In genomic region chr2:203177361-203177760, GRCh38 we compare ENCODE assay signal across 28 cellular contexts.
DNase-seq lines count a peak whose midpoint lies in the region; ATAC-seq, FAIRE-seq and TF ChIP-seq lines count a peak whose summit lies in the region.
"Had no signal": no experiment of that assay in that cellular context is flagged by ENCODE, and none has a peak within 500 bp of the region (broad histone marks: within the 10 kb centered on the region; RNA-seq: fewer than 3 reads in every experiment).

No MANE protein-coding gene starts in this region.

- intact Hi-C loops in left lung (cut with DNase I), result no loop called here
- intact Hi-C loops in OCI-LY7 (cut with micrococcal nuclease; ENCODE audit: unreplicated experiment), result no loop called here

- POLR2A ChIA-PET in OCI-LY7 (lab: Charles Lee), result interaction anchor here (0.7 to 1.3 kb wide), 4 partner anchors 13 to 68 kb away, joined by 3 to 11 read pairs (median 6); no protein-coding TSS in a partner anchor

- TF ChIP-seq CTCF in bronchial epithelial cell (IDR thresholded peaks at IDR 0.05; ENCODE audit: insufficient read depth, low read length, severe bottlenecking), result no peak
- TF ChIP-seq CTCF in left lung (IDR thresholded peaks at IDR 0.05), result no peak
- TF ChIP-seq CTCF in OCI-LY7 (conservative IDR thresholded peaks at IDR 0.05; ENCODE audit: low read length), result no peak
- no peak for TF ChIP-seq CTCF in omental fat pad (IDR thresholded peaks at IDR 0.05)

- H2AFZ ChIP-seq in OCI-LY7 (ENCODE audit: low read length), result no peak overlapping the region
- H2AFZ ChIP-seq: GM23338, PC-9 had no signal

- H3K9me3 ChIP-seq in left lung, result no peaks in the 10 kb centered on the region
- no peaks in the 10 kb centered on the region for H3K9me3 ChIP-seq in OCI-LY7 (ENCODE audit: low read length)
- H3K9me3 ChIP-seq: esophagus squamous epithelium, SJCRH30, spleen, upper lobe of left lung had no signal

- no peak overlapping the region for H3K4me2 ChIP-seq in OCI-LY7 (ENCODE audit: low read length)
- H3K4me2 ChIP-seq: GM23338, PC-9 had no signal

- no peaks in the 10 kb centered on the region for H4K20me1 ChIP-seq in OCI-LY7 (ENCODE audit: insufficient read depth, low read length)

- H3K27me3 ChIP-seq in bronchial epithelial cell (ENCODE audit: control insufficient read depth, insufficient read depth, low read length), result no peaks in the 10 kb centered on the region
- H3K27me3 ChIP-seq in left lung, result no peaks in the 10 kb centered on the region
- H3K27me3 ChIP-seq: esophagus squamous epithelium, SJCRH30, spleen, upper lobe of left lung had no signal

- DNase-seq in DMS53 treated with DMSO at 0.1 percent for 48 hours (lab: John Stamatoyannopoulos, UW; ENCODE audit: unreplicated experiment) (peak; percentile 23), HT1080 (ENCODE audit: low read depth) (peak; percentile 3), bronchial epithelial cell (ENCODE audit: low read depth) (peak; percentile 39), left lung (no peak), OCI-LY7 (ENCODE audit: low spot score) (no peak), omental fat pad (ENCODE audit: low spot score) (no peak)
- no peak for DNase-seq in activated CD8-positive, alpha-beta memory T cell treated with anti-CD3 and anti-CD28 coated beads, Interleukin-2, amount 50 U/mL, for 48 hours
- DNase-seq: activated CD8-positive, alpha-beta T cell treated with anti-CD3 and anti-CD28 coated beads for 36 hours; activated naive CD4-positive, alpha-beta T cell treated with anti-CD3 and anti-CD28 coated beads for 36 hours; activated T-cell treated with anti-CD3 and anti-CD28 coated beads, Interleukin-2, amount 50 U/mL, for 24 hours; anterior cingulate cortex; CD8-positive, alpha-beta T cell; DMS153; effector CD4-positive, alpha-beta T cell; esophagus squamous epithelium; NCI-H1048; NCI-H2107; NCI-H69; PC-9; SJCRH30; spleen; stimulated activated CD4-positive, alpha-beta T cell treated with anti-CD3 and anti-CD28 coated beads, Interleukin-4, amount 100 ng/mL, for 24 hours; T-helper 17 cell; upper lobe of left lung had no signal

- FAIRE-seq in bronchial epithelial cell (lab: Jason Lieb, UNC), result no peak

- CTCF ChIA-PET in OCI-LY7 (lab: Charles Lee; ENCODE audit: unreplicated experiment), result no interaction called here

- no TSS peak for BruUV-seq in OCI-LY7 (replicated peaks; lab: Mats Ljungman, UMichigan)

- peaks cover 2% of the 10 kb centered on the region for H3K36me3 ChIP-seq in bronchial epithelial cell (ENCODE audit: control insufficient read depth, insufficient read depth, low read length)
- peaks cover 0 to 56% of the 10 kb centered on the region in 2 donors for H3K36me3 ChIP-seq in left lung
- no peaks in the 10 kb centered on the region for H3K36me3 ChIP-seq in OCI-LY7 (ENCODE audit: insufficient read depth, low read length)
- H3K36me3 ChIP-seq: SJCRH30 had no signal

- peak; percentile 54 for ATAC-seq in left lung
- ATAC-seq in HG02884 (IDR thresholded peaks at IDR 0.05; ENCODE audit: unreplicated experiment), result no peak
- ATAC-seq in omental fat pad (ENCODE audit: low FRiP score), result no peak
- ATAC-seq: activated CD8-positive, alpha-beta T cell treated with anti-CD3 and anti-CD28 coated beads for 36 hours; CD8-positive, alpha-beta T cell; GM23338; left lobe of liver; T-helper 17 cell had no signal

- H3K79me2 ChIP-seq in OCI-LY7 (ENCODE audit: insufficient read depth, low read depth, low read length), result no peaks in the 10 kb centered on the region

- no peaks in the 10 kb centered on the region for H3K9me2 ChIP-seq in OCI-LY7 (ENCODE audit: insufficient read depth, low read length)

- no peak overlapping the region for H3K27ac ChIP-seq in left lung
- no peak overlapping the region for H3K27ac ChIP-seq in OCI-LY7 (ENCODE audit: low read depth, low read length, poor library complexity, severe bottlenecking)
- H3K27ac ChIP-seq: esophagus squamous epithelium, PC-9, SJCRH30, spleen, upper lobe of left lung, VCaP had no signal

- no peak overlapping the region for H3K4me3 ChIP-seq in bronchial epithelial cell (ENCODE audit: low read depth, low read length)
- H3K4me3 ChIP-seq in left lung, result no peak overlapping the region
- no peak overlapping the region for H3K4me3 ChIP-seq in OCI-LY7 (ENCODE audit: low read depth, low read length, poor library complexity, severe bottlenecking)
- H3K4me3 ChIP-seq: esophagus squamous epithelium, GM23338, PC-9, SJCRH30, spleen, upper lobe of left lung had no signal

- H3K4me1 ChIP-seq in left lung, result no peaks in the 10 kb centered on the region
- no peaks in the 10 kb centered on the region for H3K4me1 ChIP-seq in OCI-LY7 (ENCODE audit: insufficient read depth, low read length, poor library complexity, severe bottlenecking)
- H3K4me1 ChIP-seq: esophagus squamous epithelium, SJCRH30, spleen, upper lobe of left lung had no signal

Comparison
In these comparisons a context has a peak if more than half of its experiments do, and no peak if none do; other contexts are left out.
1. DNase-seq: peak in DMS53 treated with DMSO at 0.1 percent for 48 hours (single experiment), HT1080 (single experiment) and bronchial epithelial cell (single experiment); none in left lung (0 of 2), OCI-LY7 (single experiment), omental fat pad (single experiment) and activated CD8-positive, alpha-beta memory T cell treated with anti-CD3 and anti-CD28 coated beads, Interleukin-2, amount 50 U/mL, for 48 hours (single experiment).